In genomic region chr7:119935418-119936025, GRCh38 we compare ENCODE assay signal across 8 cellular contexts.
A peak's percentile ranks its signal among the peaks of the same experiment; 100 is the strongest.
DNase-seq lines count a peak whose midpoint lies in the region; ATAC-seq and TF ChIP-seq lines count a peak whose summit lies in the region.

No MANE protein-coding gene starts in this region.

- H3K4me1 ChIP-seq in ascending aorta = no peaks in the 10 kb centered on the region

- no peaks in the 10 kb centered on the region for H3K27me3 Mint-ChIP-seq in T-helper 2 cell treated with Interferon-gamma antibody and Interleukin-4, amounts not matched to agents 5 μg/mL and 100 μg/mL, for 36 hours (ENCODE audit: low read depth)

- no peaks in the 10 kb centered on the region for H3K27me3 ChIP-seq in ascending aorta

- no peak overlapping the region for H3K4me3 Mint-ChIP-seq in T-helper 2 cell treated with Interferon-gamma antibody and Interleukin-4, amounts not matched to agents 5 μg/mL and 100 μg/mL, for 36 hours

- CTCF ChIA-PET in GM10248 (lab: Yijun Ruan, JAX) = interaction anchor here (0.7 to 3.2 kb wide), 19 partner anchors 9 to 857 kb away, joined by 3 to 14 read pairs (median 4); no protein-coding TSS in a partner anchor

- peak; percentile 58 for ATAC-seq in left lobe of liver

- POLR2A ChIA-PET in GM10248 (lab: Yijun Ruan, JAX) = no interaction called here

- H3K27ac ChIP-seq in ascending aorta = no peak overlapping the region

- intact Hi-C loops in ascending aorta (cut with DNase I) = loop anchor here (2.0 kb wide), 1 partner anchor 337 kb away; the partner anchor contains the start of gene KCND2

- H3K27ac Mint-ChIP-seq in T-helper 2 cell treated with Interferon-gamma antibody and Interleukin-4, amounts not matched to agents 5 μg/mL and 100 μg/mL, for 36 hours = no peak overlapping the region

- TF ChIP-seq CTCF in GM10248 (IDR thresholded peaks at IDR 0.05; ENCODE audit: control extremely low read depth, extremely low read depth, low read depth, missing control alignments) (peak; percentile 32), HFF-Myc (IDR thresholded peaks at IDR 0.05; ENCODE audit: low read depth, low read length, missing control alignments) (peak; percentile 8), ascending aorta (IDR thresholded peaks at IDR 0.05) (peak in 2 of 3 experiments; percentile 33 to 44)

- no peaks in the 10 kb centered on the region for H3K9me3 Mint-ChIP-seq in T-helper 2 cell treated with Interferon-gamma antibody and Interleukin-4, amounts not matched to agents 5 μg/mL and 100 μg/mL, for 36 hours

- H3K4me3 ChIP-seq in HFF-Myc (replicated peaks; ENCODE audit: low read depth, low read length) = no peak overlapping the region
- H3K4me3 ChIP-seq in ascending aorta = no peak overlapping the region

- H3K36me3 Mint-ChIP-seq in T-helper 2 cell treated with Interferon-gamma antibody and Interleukin-4, amounts not matched to agents 5 μg/mL and 100 μg/mL, for 36 hours (ENCODE audit: low read depth) = no peaks in the 10 kb centered on the region

- DNase-seq in GM10248 (ENCODE audit: extremely low spot score) (peak; percentile 11), HFF-Myc (ENCODE audit: extremely low read depth, low read depth) (peak; percentile 1), NCI-H2029 treated with DMSO at 0.1 percent for 48 hours (lab: John Stamatoyannopoulos, UW) (peak; percentile 4), ascending aorta (ENCODE audit: low spot score in 2 of 2) (no peak), left lobe of liver (ENCODE audit: low spot score) (no peak), GM19240 (ENCODE audit: insufficient read length, low spot score) (no peak)
- no peak for DNase-seq in stimulated activated naive CD4-positive, alpha-beta T cell (lab: John Stamatoyannopoulos, UW)
- no peak for DNase-seq in T-helper 2 cell treated with Interferon-gamma antibody and Interleukin-4, amounts not matched to agents 5 μg/mL and 100 μg/mL, for 36 hours (ENCODE audit: low spot score)

- H3K4me1 Mint-ChIP-seq in T-helper 2 cell treated with Interferon-gamma antibody and Interleukin-4, amounts not matched to agents 5 μg/mL and 100 μg/mL, for 36 hours (ENCODE audit: low read depth) = no peaks in the 10 kb centered on the region

- no peaks in the 10 kb centered on the region for H3K36me3 ChIP-seq in ascending aorta

- H3K9me3 ChIP-seq in ascending aorta = no peaks in the 10 kb centered on the region

Comparison
In these comparisons a context has a peak if more than half of its experiments do, and no peak if none do; other contexts are left out.
1. DNase-seq: peak in GM10248 (single experiment), HFF-Myc (single experiment) and NCI-H2029 treated with DMSO at 0.1 percent for 48 hours (single experiment); none in ascending aorta (0 of 2), left lobe of liver (single experiment), stimulated activated naive CD4-positive, alpha-beta T cell (0 of 6), GM19240 (single experiment) and T-helper 2 cell treated with Interferon-gamma antibody and Interleukin-4, amounts not matched to agents 5 μg/mL and 100 μg/mL, for 36 hours (single experiment).
2. Peak in every context shown above with its lines, with median percentiles within 50 percentile points of each other: CTCF ChIP-seq.